ENCODE assay signal across 28 cellular contexts in genomic region chr2:44805836-44806235, GRCh38.
"Had no signal": no experiment of that assay in that cellular context is flagged by ENCODE, and none has a peak within 500 bp of the region (broad histone marks: within the 10 kb centered on the region; RNA-seq: fewer than 3 reads in every experiment).

No MANE protein-coding gene starts in this region.

- H3K4me1 ChIP-seq: ascending aorta, prostate gland had no signal

- FAIRE-seq: pancreas, small intestine had no signal

- H3K27ac ChIP-seq: ascending aorta, cardiac muscle cell, colonic mucosa, pancreas, prostate gland, sigmoid colon, transverse colon had no signal

- DNase-seq: activated CD4-positive, alpha-beta memory T cell treated with anti-CD3 and anti-CD28 coated beads, Interleukin-2, amount 10 ng/mL, durations not matched to agents 7 days and 5 days; activated CD4-positive, alpha-beta T cell treated with anti-CD3 and anti-CD28 coated beads for 1 hour; activated CD4-positive, alpha-beta T cell treated with anti-CD3 and anti-CD28 coated beads, Interleukin-2, amount 10 ng/mL, durations not matched to agents 7 days and 5 days; activated CD8-positive, alpha-beta memory T cell treated with anti-CD3 and anti-CD28 coated beads, Interleukin-2, amount 50 U/mL, for 48 hours; activated gamma-delta T cell; activated naive CD4-positive, alpha-beta T cell treated with anti-CD3 and anti-CD28 coated beads, Interleukin-2, amount 10 ng/mL, durations not matched to agents 7 days and 5 days; activated naive CD8-positive, alpha-beta T cell treated with anti-CD3 and anti-CD28 coated beads, Interleukin-2, amount 10 ng/mL, durations not matched to agents 7 days and 5 days; activated T-cell treated with anti-CD3 and anti-CD28 coated beads, Interleukin-2, amount 50 U/mL, for 24 hours; cerebellar nuclear complex; colonic mucosa; effector memory CD4-positive, alpha-beta T cell; foreskin fibroblast; head of caudate nucleus; naive B cell; nephron progenitor cell; nucleus accumbens; pancreas; sigmoid colon; small intestine; stimulated activated CD4-positive, alpha-beta T cell treated with anti-CD3 and anti-CD28 coated beads, Interleukin-4, amount 100 ng/mL, for 24 hours; stimulated activated CD8-positive, alpha-beta memory T cell treated with anti-CD3 and anti-CD28 coated beads, Interleukin-4, amount 100 ng/mL, for 48 hours; T-helper 2 cell; transverse colon had no signal

- H3K4me3 ChIP-seq: ascending aorta, cardiac muscle cell, colonic mucosa, pancreas, prostate gland, sigmoid colon, transverse colon had no signal

- H3K9me3 ChIP-seq: ascending aorta, colonic mucosa, pancreas, prostate gland, sigmoid colon, transverse colon had no signal

- H3K36me3 ChIP-seq: ascending aorta, cardiac muscle cell, colonic mucosa, pancreas, prostate gland, sigmoid colon, transverse colon had no signal

- ATAC-seq: esophagus mucosa; pancreas; stimulated activated memory B cell treated with anti-CD40 and anti-IgM and Interleukin-4, amounts not matched to agents 10 μg/mL and 1 μg/mL and 100 μg/mL, for 72 hours had no signal
